Comparison of ENCODE assay signal across 8 cellular contexts in the genomic region with DNA sequence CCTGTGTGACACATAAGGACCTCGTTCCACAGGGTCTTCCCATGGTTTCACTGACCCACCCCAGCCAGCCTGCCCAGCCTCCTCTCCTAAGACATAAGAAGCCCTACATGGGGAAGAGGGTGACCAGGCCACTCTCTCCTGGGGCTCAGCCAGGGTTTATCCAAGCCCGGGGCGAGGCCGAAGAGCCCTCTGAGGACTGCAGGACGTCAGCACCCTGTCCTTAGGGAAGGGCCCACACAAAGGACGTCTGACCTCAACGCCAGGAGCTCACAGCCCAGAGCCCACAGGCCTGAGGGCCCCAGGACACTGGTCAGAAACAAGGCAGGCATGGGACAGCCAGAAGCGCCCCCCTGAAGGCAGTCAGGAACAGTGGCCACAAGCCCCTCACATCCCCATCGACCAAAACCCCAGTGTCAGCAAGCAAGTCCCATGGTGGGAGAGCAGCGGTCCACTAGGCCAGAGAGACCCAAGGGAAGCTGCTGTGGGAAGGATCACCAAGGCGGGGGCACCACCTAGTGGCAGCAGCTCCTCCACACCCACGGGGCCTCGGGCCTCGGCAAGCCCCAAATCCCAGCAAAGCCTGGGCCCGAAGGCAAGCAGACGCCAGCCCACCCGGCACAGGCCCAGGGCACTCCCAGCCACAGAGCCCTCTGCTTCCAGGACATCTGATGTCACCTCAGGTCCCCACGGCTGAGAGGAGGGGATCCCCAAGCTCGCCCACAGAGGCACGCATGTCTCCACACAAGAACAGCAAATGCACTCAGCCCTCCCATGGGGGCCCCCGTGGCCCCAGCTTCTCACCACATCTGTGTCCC. TPM values are rescaled to one million over a fixed set of nuclear protein-coding genes. Genes with fewer than 3 reads are reported as not detected.
A peak's percentile ranks its signal among the peaks of the same experiment; 100 is the strongest.
DNase-seq lines count a peak whose midpoint lies in the region; ATAC-seq and TF ChIP-seq lines count a peak whose summit lies in the region.

No MANE protein-coding gene starts in this region.

- no peak overlapping the region for H3K4me3 ChIP-seq in lung

- H3K27ac ChIP-seq in lung (ENCODE audit: low read depth in 1 of 2, low read length in 1 of 2) = no peak overlapping the region

- H3K36me3 ChIP-seq in lung (ENCODE audit: control insufficient read depth in 2 of 2, insufficient read depth in 2 of 2, low read length in 2 of 2) = peaks cover 5 to 41% of the 10 kb centered on the region in 2 donors

- DNase-seq in EH (ENCODE audit: low read depth) (peak; percentile 78), NCI-H1092 (lab: John Stamatoyannopoulos, UW) (peak; percentile 19), dermis microvascular lymphatic vessel endothelial cell (ENCODE audit: low read depth in 2 of 2) (peak; percentile 37 to 71), lung (ENCODE audit: low spot score) (peak; percentile 61), SKM-1 (lab: John Stamatoyannopoulos, UW; ENCODE audit: unreplicated experiment) (no peak)
- peak; percentile 44 for DNase-seq in activated CD4-positive, CD25-positive, alpha-beta regulatory T cell treated with anti-CD3 and anti-CD28 coated beads, Interleukin-2, amount 50 U/mL, for 72 hours
- peak; percentile 5 for DNase-seq in stimulated activated CD8-positive, alpha-beta memory T cell treated with anti-CD3 and anti-CD28 coated beads, Interleukin-7, amount 100 ng/mL, for 1 hour (ENCODE audit: low read depth in 2 of 2)

- no peaks in the 10 kb centered on the region for H3K9me3 ChIP-seq in lung (ENCODE audit: control insufficient read depth in 2 of 2, insufficient read depth in 1 of 2, low read length in 1 of 2)

- peak; percentile 52 for ATAC-seq in GM21723 (IDR thresholded peaks at IDR 0.05; ENCODE audit: unreplicated experiment)
- peak; percentile 31 for ATAC-seq in lung (ENCODE audit: insufficient read depth, low FRiP score)

- no peaks in the 10 kb centered on the region for H3K27me3 ChIP-seq in lung (ENCODE audit: control insufficient read depth, insufficient read depth)

- 58 to 68% methylated on average over 21 of the region's 21 CpGs for WGBS in lung, 2 donors

- TF ChIP-seq CTCF in lung (IDR thresholded peaks at IDR 0.05; ENCODE audit: control extremely low read depth, extremely low read depth) = peak; percentile 64

- H3K4me1 ChIP-seq in lung (ENCODE audit: control insufficient read depth in 2 of 2, insufficient read depth in 2 of 2, low read length in 2 of 2) = no peaks in the 10 kb centered on the region

RNA-seq across cellular contexts. Expression of a gene that starts 23.4 kb away (rescaled TPM):
- total RNA-seq in dermis microvascular lymphatic vessel endothelial cell (29.8 and 41.1 TPM in 2 replicates), lung (10 to 100 TPM; 53.7 to 54.9 TPM)
- 10 to 100 TPM; 43.0 to 46.0 TPM for polyA plus RNA-seq in lung

RNA-seq across cellular contexts. Expression of a gene that starts 32.7 kb away (rescaled TPM):
- total RNA-seq in dermis microvascular lymphatic vessel endothelial cell (11.2 and 14.5 TPM in 2 replicates), lung (10 to 100 TPM; 18.7 to 24.7 TPM)
- polyA plus RNA-seq in lung = 10 to 100 TPM; 21.5 to 25.5 TPM

RNA-seq across cellular contexts. Expression of a gene that starts 32.7 kb away (rescaled TPM):
- total RNA-seq in dermis microvascular lymphatic vessel endothelial cell (8.6 and 13.9 TPM in 2 replicates), lung (10 to 100 TPM in 1 of 2 donors, 1 to 10 TPM in 1; 9.3 to 16.1 TPM)
- 10 to 100 TPM; 20.9 to 24.7 TPM for polyA plus RNA-seq in lung
